Comparison of ENCODE assay signal across 7 cellular contexts in genomic region chr5:122775713-122776084, GRCh38. TPM values are rescaled to one million over a fixed set of nuclear protein-coding genes. Genes with fewer than 3 reads are reported as not detected.
DNase-seq lines count a peak whose midpoint lies in the region; ATAC-seq, FAIRE-seq and TF ChIP-seq lines count a peak whose summit lies in the region.

No MANE protein-coding gene starts in this region.

- H3K4me3 ChIP-seq in GM12865 (ENCODE audit: low read depth, low read length) (peak overlapping the region; percentile 94), cardiac fibroblast (replicated peaks in 1 of 2; ENCODE audit: low read depth in 2 of 2, low read length in 2 of 2) (peak overlapping the region; percentile 79 to 92), HepG2 (replicated peaks in 1 of 3; ENCODE audit: insufficient read depth in 1 of 3, low read depth in 2 of 3, low read length in 3 of 3) (peak overlapping the region; percentile 95 to 98 (median 96)), thymus (ENCODE audit: low read length) (peak overlapping the region; percentile 72)

- TSS peak; percentile 55 for BruUV-seq in HepG2 (replicated peaks; lab: Mats Ljungman, UMichigan)

- DNase-seq in GM12865 (ENCODE audit: low read depth) (peak; percentile 21), NOMO-1 treated with dmso at 0.1 percent for 144 hours (lab: John Stamatoyannopoulos, UW; ENCODE audit: unreplicated experiment) (peak; percentile 68), cardiac fibroblast (ENCODE audit: low read depth in 2 of 2) (peak; percentile 31 to 39), HepG2 (ENCODE audit: low spot score) (no peak)

- TF ChIP-seq CTCF in GM12865 (IDR thresholded peaks at IDR 0.05; ENCODE audit: insufficient read depth, low read depth, low read length, missing control alignments) = no peak
- TF ChIP-seq CTCF in cardiac fibroblast (IDR thresholded peaks at IDR 0.05; ENCODE audit: low read depth, low read length) = no peak
- TF ChIP-seq CTCF in HepG2 (CRISPR knock-in tag; IDR thresholded peaks at IDR 0.05) = no peak

- H4K20me1 ChIP-seq in HepG2 (ENCODE audit: insufficient read depth, low read length) = peaks cover 13% of the 10 kb centered on the region

- TF ChIP-seq POLR2A in HepG2 (IDR thresholded peaks at IDR 0.05; ENCODE audit: insufficient read depth in 1 of 2, low read depth in 2 of 2, low read length in 2 of 2) = no peak

- POLR2A ChIA-PET in HepG2 (lab: Yijun Ruan, JAX) = interaction anchor here (0.6 to 1.9 kb wide), 4 partner anchors 69 to 654 kb away, joined by 3 to 8 read pairs (median 6); partner anchors contain the start of gene SNX24

- H3K9me3 ChIP-seq in HepG2 (ENCODE audit: low read length) (no peaks in the 10 kb centered on the region), thymus (ENCODE audit: control insufficient read depth) (no peaks in the 10 kb centered on the region)

- peaks cover 54% of the 10 kb centered on the region for H3K4me1 ChIP-seq in HepG2 (ENCODE audit: insufficient read depth, low read length)
- peaks cover 6% of the 10 kb centered on the region for H3K4me1 ChIP-seq in thymus (ENCODE audit: control insufficient read depth, insufficient read depth, low read length)

- intact Hi-C loops in HepG2 (cut with micrococcal nuclease; ENCODE audit: unreplicated experiment) = loop anchor here (1.0 to 5.0 kb wide), 3 partner anchors 71 to 647 kb away; partner anchors contain the start of genes CEP120 and PPIC

- no peak for FAIRE-seq in HepG2 (lab: Jason Lieb, UNC)

- no peaks in the 10 kb centered on the region; a peak in 1 of 5 replicates for H3K27me3 ChIP-seq in HepG2 (ENCODE audit: control insufficient read depth in 1 of 2, insufficient read depth in 2 of 2, low read length in 2 of 2)
- H3K27me3 ChIP-seq in thymus (ENCODE audit: control insufficient read depth, insufficient read depth) = no peaks in the 10 kb centered on the region

- no peak for TF ChIP-seq EP300 in HepG2 (IDR thresholded peaks at IDR 0.05; ENCODE audit: low read depth in 2 of 2, low read length in 2 of 2)
- no peak for TF ChIP-seq EP300 in HepG2 (CRISPR knock-in tag; IDR thresholded peaks at IDR 0.05; ENCODE audit: borderline replicate concordance)

- H3K4me2 ChIP-seq in HepG2 (ENCODE audit: low read depth, low read length) = peak overlapping the region; percentile 81

- peak overlapping the region; percentile 94 for H3K9ac ChIP-seq in HepG2 (ENCODE audit: insufficient read depth, low read depth, low read length)

- no peak overlapping the region for H2AFZ ChIP-seq in HepG2 (ENCODE audit: low read length)

- ATAC-seq in HepG2 = no peak
- ATAC-seq in GM21515 (IDR thresholded peaks at IDR 0.05; ENCODE audit: unreplicated experiment) = no peak
- no peak for ATAC-seq in GM21723 (IDR thresholded peaks at IDR 0.05; ENCODE audit: unreplicated experiment)

- 0% methylated on average over 4 of the region's 4 CpGs for WGBS in HepG2 (ENCODE audit: low lambda C conversion rate)
- WGBS in thymus = 1% methylated on average over 4 of the region's 4 CpGs

- H3K79me2 ChIP-seq in HepG2 (ENCODE audit: insufficient read depth, low read length) = peaks cover 51% of the 10 kb centered on the region

- in situ Hi-C loops in HepG2 (cut with HindIII; ENCODE audit: extremely low pct_ligation_motif_present, low pct_unique_long_range_greater_than_20kb) = no loop called here

- CTCF ChIA-PET in HepG2 (lab: Yijun Ruan, JAX; ENCODE audit: low intra/inter-chr PET ratio, low total read pairs) = no interaction called here

- peak overlapping the region; percentile 74 for H3K27ac ChIP-seq in HepG2 (ENCODE audit: extremely low read length, insufficient read depth, low read length)
- peak overlapping the region; percentile 86 for H3K27ac ChIP-seq in thymus (ENCODE audit: low read depth)

- no peak for TF ChIP-seq RAD21 in HepG2 (CRISPR knock-in tag; IDR thresholded peaks at IDR 0.05)

- H3K36me3 ChIP-seq in HepG2 (replicated peaks in 1 of 2; ENCODE audit: control insufficient read depth in 1 of 2, insufficient read depth in 2 of 2, low read length in 2 of 2) (no peaks in the 10 kb centered on the region), thymus (ENCODE audit: control insufficient read depth, insufficient read depth) (no peaks in the 10 kb centered on the region)

TF ChIP-seq in HepG2, 621 proteins besides CTCF, POLR2A, EP300 and RAD21 (continues in another document):
- TF ChIP-seq ZNF513 (CRISPR knock-in tag; conservative IDR thresholded peaks at IDR 0.05) (no peak), BRF2 (CRISPR knock-in tag; IDR thresholded peaks at IDR 0.05) (no peak), MLLT10 (CRISPR knock-in tag; IDR thresholded peaks at IDR 0.05) (no peak), ZNF883 (CRISPR knock-in tag; IDR thresholded peaks at IDR 0.05; ENCODE audit: not compliant biosample characterization) (no peak), LCORL (IDR thresholded peaks at IDR 0.05) (no peak), LCORL (CRISPR knock-in tag; IDR thresholded peaks at IDR 0.05) (no peak), HMG20B (CRISPR knock-in tag; conservative IDR thresholded peaks at IDR 0.05) (no peak), ZNF597 (CRISPR knock-in tag; IDR thresholded peaks at IDR 0.05) (no peak), ZNF180 (CRISPR knock-in tag; IDR thresholded peaks at IDR 0.05; ENCODE audit: borderline replicate concordance, low read depth) (no peak), GTF3A (CRISPR knock-in tag; conservative IDR thresholded peaks at IDR 0.05) (no peak), ZNF207 (IDR thresholded peaks at IDR 0.05; ENCODE audit: borderline replicate concordance) (no peak)

RNA-seq across cellular contexts. Expression of gene SNX2, which starts 0.8 kb away (rescaled TPM):
- 78.8 and 125 TPM in 2 replicates for total RNA-seq in HepG2 (2016; rRNA removed; fragmentation: Illumina TruSeq; extraction: Trizol)
- 19.3 and 19.5 TPM in 2 replicates for total RNA-seq in HepG2 (2016; cell fraction: cytosol; rRNA removed; fragmentation: Illumina TruSeq; extraction: Trizol; ENCODE audit: low read depth)
- 76.7 and 134 TPM in 2 replicates for total RNA-seq in HepG2 (2016; cell fraction: insoluble cytoplasmic fraction; rRNA removed; fragmentation: Illumina TruSeq; extraction: Trizol)
- 28.4 and 35.7 TPM in 2 replicates for total RNA-seq in HepG2 (2016; cell fraction: membrane; rRNA removed; fragmentation: Illumina TruSeq; extraction: Trizol)
- 40.7 and 47.7 TPM in 2 replicates for total RNA-seq in HepG2 (2016; cell fraction: nucleus; rRNA removed; fragmentation: Illumina TruSeq; extraction: Trizol)
- polyA plus RNA-seq in HepG2 (2011; rRNA removed) (22.1 and 26.4 TPM in 2 replicates), thymus (47.1 TPM)
- polyA plus RNA-seq in HepG2 (2011; cell fraction: cytosol; rRNA removed) = 13.5 and 20.2 TPM in 2 replicates
- 5.3 and 27.3 TPM in 2 replicates for polyA plus RNA-seq in HepG2 (2011; cell fraction: nucleus; rRNA removed)
- polyA plus RNA-seq in HepG2 (2012) = 36.3 and 44.4 TPM in 2 replicates
- polyA plus RNA-seq in HepG2 (2016; cell fraction: cytosol; fragmentation: Illumina TruSeq; extraction: Trizol; ENCODE audit: low read depth) = 8.5 and 9.7 TPM in 2 replicates
- 97.7 and 101 TPM in 2 replicates for polyA plus RNA-seq in HepG2 (2016; cell fraction: insoluble cytoplasmic fraction; fragmentation: Illumina TruSeq; extraction: Trizol; ENCODE audit: low read depth)
- polyA plus RNA-seq in HepG2 (2016; cell fraction: membrane; fragmentation: Illumina TruSeq; extraction: Trizol; ENCODE audit: low read depth) = 13.4 and 15.8 TPM in 2 replicates
- 33.7 and 39.0 TPM in 2 replicates for polyA plus RNA-seq in HepG2 (2016; cell fraction: nucleus; fragmentation: Illumina TruSeq; extraction: Trizol; ENCODE audit: insufficient read depth, low read depth)
- polyA minus RNA-seq in HepG2 (2011; rRNA and poly(A)+ RNA removed; ENCODE audit: low replicate concordance) = 43.8 and 116 TPM in 2 replicates
- polyA minus RNA-seq in HepG2 (2011; cell fraction: cytosol; rRNA and poly(A)+ RNA removed) = 30.6 and 33.3 TPM in 2 replicates
- polyA minus RNA-seq in HepG2 (2011; cell fraction: nucleus; rRNA and poly(A)+ RNA removed) = 64.4 and 79.3 TPM in 2 replicates
